Comparison of ENCODE assay signal across 13 cellular contexts in genomic region chr1:31927661-31927980, GRCh38. TPM values are rescaled to one million over a fixed set of nuclear protein-coding genes. Genes with fewer than 3 reads are reported as not detected.
A peak's percentile ranks its signal among the peaks of the same experiment; 100 is the strongest.
DNase-seq lines count a peak whose midpoint lies in the region; ATAC-seq and TF ChIP-seq lines count a peak whose summit lies in the region.
"Had no signal": no experiment of that assay in that cellular context is flagged by ENCODE, and none has a peak within 500 bp of the region (broad histone marks: within the 10 kb centered on the region; RNA-seq: fewer than 3 reads in every experiment).

No MANE protein-coding gene starts in this region.

- H3K4me3 ChIP-seq in SK-N-MC (no peak overlapping the region), tibial artery (no peak overlapping the region), right lobe of liver (no peak overlapping the region)

- TF ChIP-seq POLR2A in erythroblast (IDR thresholded peaks at IDR 0.05; ENCODE audit: low read length) (no peak), right lobe of liver (IDR thresholded peaks at IDR 0.05) (no peak)

- H3K27ac ChIP-seq in SK-N-MC = 0 out of 2 replicates have a peak overlapping the region, but pooled peaks have one; percentile 51
- H3K27ac ChIP-seq in tibial artery = no peak overlapping the region
- H3K27ac ChIP-seq in right lobe of liver = no peak overlapping the region

- H3K4me3 Mint-ChIP-seq in activated naive CD4-positive, alpha-beta T cell treated with anti-CD3 and anti-CD28 coated beads for 36 hours = peak overlapping the region; percentile 65

- peaks cover 35% of the 10 kb centered on the region for H3K36me3 Mint-ChIP-seq in activated naive CD4-positive, alpha-beta T cell treated with anti-CD3 and anti-CD28 coated beads for 36 hours (ENCODE audit: low read depth)

- H3K4me1 Mint-ChIP-seq in activated naive CD4-positive, alpha-beta T cell treated with anti-CD3 and anti-CD28 coated beads for 36 hours (ENCODE audit: low read depth) = peaks cover 82% of the 10 kb centered on the region

- H3K27ac Mint-ChIP-seq in activated naive CD4-positive, alpha-beta T cell treated with anti-CD3 and anti-CD28 coated beads for 36 hours = peak overlapping the region; percentile 91

- H3K9me3 ChIP-seq in SK-N-MC (ENCODE audit: low read depth, low read length) (no peaks in the 10 kb centered on the region), tibial artery (no peaks in the 10 kb centered on the region), right lobe of liver (no peaks in the 10 kb centered on the region)

- ATAC-seq in right lobe of liver = no peak
- ATAC-seq: activated CD4-positive, CD25-positive, alpha-beta regulatory T cell treated with anti-CD3 and anti-CD28 coated beads, Interleukin-2, amount 50 U/mL, for 24 hours had no signal

- TF ChIP-seq CTCF in tibial artery (IDR thresholded peaks at IDR 0.05) (no peak), right lobe of liver (IDR thresholded peaks at IDR 0.05) (no peak)

- CTCF ChIA-PET in activated naive CD4-positive, alpha-beta T cell treated with anti-CD3 and anti-CD28 coated beads for 36 hours (lab: Charles Lee) = interaction anchor here (1.8 to 2.2 kb wide), 4 partner anchors 8 to 31 kb away, joined by 5 to 10 read pairs (median 6); no protein-coding TSS in a partner anchor

- no peak for DNase-seq in activated naive CD4-positive, alpha-beta T cell treated with anti-CD3 and anti-CD28 coated beads for 36 hours
- DNase-seq in activated naive CD4-positive, alpha-beta T cell treated with Interleukin-2 at 50 U/mL for 16 hours = no peak
- no peak for DNase-seq in SK-N-MC (ENCODE audit: low read depth, low spot score)
- DNase-seq in erythroblast (lab: John Stamatoyannopoulos, UW) = peak; percentile 44
- peak; percentile 47 for DNase-seq in superior temporal gyrus (ENCODE audit: extremely low spot score)
- no peak for DNase-seq in tibial artery
- no peak for DNase-seq in right lobe of liver
- DNase-seq in posterior vena cava (ENCODE audit: low spot score) = no peak
- DNase-seq: amniotic stem cell, mammary epithelial cell, NCI-H446 treated with DMSO at 0.1 percent for 48 hours, SIG-M5 had no signal

- WGBS in right lobe of liver (ENCODE audit: insufficient coverage, low coverage, low lambda C conversion rate, missing lambda C conversion rate) = 19% methylated on average over 2 of the region's 3 CpGs

- H3K27me3 ChIP-seq in tibial artery = no peaks in the 10 kb centered on the region
- H3K27me3 ChIP-seq in right lobe of liver = no peaks in the 10 kb centered on the region

- no peaks in the 10 kb centered on the region for H3K27me3 Mint-ChIP-seq in activated naive CD4-positive, alpha-beta T cell treated with anti-CD3 and anti-CD28 coated beads for 36 hours (ENCODE audit: low read depth)

- H3K4me1 ChIP-seq in tibial artery = peaks cover 0 to 93% (median 66%) of the 10 kb centered on the region in 4 donors
- peaks cover 0 to 77% (median 21%) of the 10 kb centered on the region in 4 donors for H3K4me1 ChIP-seq in right lobe of liver

- H3K9ac ChIP-seq in SK-N-MC (ENCODE audit: insufficient read length) = no peak overlapping the region

- H3K36me3 ChIP-seq in SK-N-MC (ENCODE audit: insufficient read depth, low read length) = peaks cover 3% of the 10 kb centered on the region; the same call in 1 of the 2 replicates
- no peaks in the 10 kb centered on the region for H3K36me3 ChIP-seq in tibial artery
- H3K36me3 ChIP-seq in right lobe of liver = no peaks in the 10 kb centered on the region

- H3K9me3 Mint-ChIP-seq in activated naive CD4-positive, alpha-beta T cell treated with anti-CD3 and anti-CD28 coated beads for 36 hours = no peaks in the 10 kb centered on the region

- intact Hi-C loops in activated naive CD4-positive, alpha-beta T cell treated with anti-CD3 and anti-CD28 coated beads for 36 hours (cut with micrococcal nuclease) = loop anchor here (5.0 kb wide), 1 partner anchor 340 kb away; no protein-coding TSS in a partner anchor
- intact Hi-C loops in tibial artery (cut with DNase I; ENCODE audit: low total_unique reads) = no loop called here
- intact Hi-C loops in right lobe of liver (cut with DNase I) = no loop called here
- intact Hi-C loops in posterior vena cava (cut with DNase I) = no loop called here

RNA-seq across cellular contexts. Expression of gene PTP4A2, which starts 10.5 kb away (rescaled TPM):
- total RNA-seq in activated naive CD4-positive, alpha-beta T cell treated with anti-CD3 and anti-CD28 coated beads for 36 hours = 100 to 1,000 TPM; 240 to 263 TPM
- total RNA-seq in right lobe of liver (100 to 1,000 TPM in 4 of 6 experiments, 10 to 100 TPM in 2; 66.3 to 143 (median 117) TPM), posterior vena cava (100 to 1,000 TPM; 259 to 375 TPM)

Comparison
In these comparisons a context has a peak if more than half of its experiments do, and no peak if none do; other contexts are left out.
1. DNase-seq: peak in erythroblast (2 of 2) and superior temporal gyrus (single experiment); none in activated naive CD4-positive, alpha-beta T cell treated with anti-CD3 and anti-CD28 coated beads for 36 hours (single experiment), activated naive CD4-positive, alpha-beta T cell treated with Interleukin-2 at 50 U/mL for 16 hours (single experiment), SK-N-MC (single experiment), tibial artery (0 of 2), right lobe of liver (0 of 3) and posterior vena cava (single experiment).